ENCODE assay signal across 32 cellular contexts in the genomic region with DNA sequence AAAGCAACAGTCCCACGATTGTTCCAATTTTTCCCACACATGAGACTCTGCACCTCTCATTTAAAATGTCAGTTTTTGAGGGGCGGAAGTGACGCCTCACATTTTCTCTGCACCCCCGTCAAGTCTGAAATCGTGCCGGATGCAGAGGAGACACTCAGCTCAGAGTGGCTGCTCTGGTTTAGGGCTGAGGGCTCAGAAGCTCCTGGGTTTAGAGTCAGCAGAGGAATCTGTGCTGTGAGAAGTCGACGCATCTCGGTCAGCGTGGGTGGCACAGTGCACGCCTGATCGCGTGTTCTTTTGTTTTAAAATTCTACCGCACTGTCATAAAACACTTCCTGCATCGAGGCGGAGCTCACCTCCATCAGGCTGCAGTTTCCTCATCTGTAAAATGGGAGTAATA.
"Had no signal": no experiment of that assay in that cellular context is flagged by ENCODE, and none has a peak within 500 bp of the region (broad histone marks: within the 10 kb centered on the region; RNA-seq: fewer than 3 reads in every experiment).

No MANE protein-coding gene starts in this region.

- H3K27me3 ChIP-seq: body of pancreas had no signal

- H3K9me3 ChIP-seq: adrenal gland, body of pancreas had no signal

- DNase-seq: activated B cell treated with CpG ODN at 0.5 μM for 24 hours; activated CD4-positive, alpha-beta memory T cell treated with anti-CD3 and anti-CD28 coated beads for 36 hours; activated CD4-positive, alpha-beta T cell treated with anti-CD3 and anti-CD28 coated beads for 4 hours; activated CD4-positive, alpha-beta T cell treated with anti-CD3 and anti-CD28 coated beads, Interleukin-2, amount 10 ng/mL, durations not matched to agents 24 days and 14 days; activated CD4-positive, alpha-beta T cell treated with anti-CD3 and anti-CD28 coated beads, Interleukin-2, amount 50 U/mL, for 1 hour; activated CD4-positive, alpha-beta T cell treated with anti-CD3 and anti-CD28 coated beads, Interleukin-2, amount 50 U/mL, for 4 hours; activated CD4-positive, CD25-positive, alpha-beta regulatory T cell treated with anti-CD3 and anti-CD28 coated beads, Interleukin-2, amount 50 U/mL, for 72 hours; activated CD8-positive, alpha-beta memory T cell treated with anti-CD3 and anti-CD28 coated beads, Interleukin-2, amount 50 U/mL, for 4 hours; activated CD8-positive, alpha-beta T cell treated with anti-CD3 and anti-CD28 coated beads for 36 hours; activated effector memory CD4-positive, alpha-beta T cell treated with anti-CD3 and anti-CD28 coated beads, Interleukin-2, amount 50 U/mL, for 16 hours; activated gamma-delta T cell treated with Interleukin-2 at 50 U/mL for 16 hours; activated naive CD4-positive, alpha-beta T cell; activated naive CD4-positive, alpha-beta T cell treated with anti-CD3 and anti-CD28 coated beads for 36 hours; activated naive CD4-positive, alpha-beta T cell treated with anti-CD3 and anti-CD28 coated beads, Interleukin-2, amount 50 U/mL, for 16 hours; activated naive CD8-positive, alpha-beta T cell treated with anti-CD3 and anti-CD28 coated beads for 36 hours; activated T-cell treated with anti-CD3 and anti-CD28 coated beads for 4 hours; activated T-cell treated with anti-CD3 and anti-CD28 coated beads, Interleukin-2, amount 50 U/mL, for 1 hour; activated T-cell treated with anti-CD3 and anti-CD28 coated beads, Interleukin-2, amount 50 U/mL, for 4 hours; activated T-cell treated with anti-CD3 and anti-CD28 coated beads, Interleukin-2, amount 50 U/mL, for 72 hours; adrenal gland; amniotic stem cell; aorta; body of pancreas; brain microvascular endothelial cell; cerebellar nuclear complex; T-helper 1 cell; T-helper 2 cell; T-helper 9 cell had no signal

- H3K27ac ChIP-seq: adrenal gland, body of pancreas, brain microvascular endothelial cell, breast epithelium, VCaP had no signal

- H3K4me3 ChIP-seq: adrenal gland, body of pancreas, breast epithelium had no signal

- H3K4me1 ChIP-seq: adrenal gland, body of pancreas, breast epithelium had no signal

- ATAC-seq: activated CD8-positive, alpha-beta T cell treated with anti-CD3 and anti-CD28 coated beads for 36 hours; activated naive CD4-positive, alpha-beta T cell treated with anti-CD3 and anti-CD28 coated beads, Interleukin-2, amount 50 U/mL, for 72 hours; activated T-cell treated with anti-CD3 and anti-CD28 coated beads, Interleukin-2, amount 50 U/mL, for 4 hours; activated T-cell treated with anti-CD3 and anti-CD28 coated beads, Interleukin-2, amount 50 U/mL, for 72 hours; activated T-helper 17 cell treated with anti-CD3 and anti-CD28 coated beads, Interleukin-2, amount 50 U/mL, for 72 hours; body of pancreas had no signal

- H3K36me3 ChIP-seq: adrenal gland, brain microvascular endothelial cell, breast epithelium had no signal
